Comparison of ENCODE assay signal across 1 cellular context in genomic region chr1:6245086-6245868, GRCh38.
TF ChIP-seq lines count a peak whose summit lies in the region.

No MANE protein-coding gene starts in this region.

TF ChIP-seq in HepG2, 621 proteins besides CTCF, POLR2A, EP300 and RAD21 (continues in another document):
- peak; percentile 99 for TF ChIP-seq AKNA (CRISPR knock-in tag; IDR thresholded peaks at IDR 0.05; ENCODE audit: borderline replicate concordance)
- TF ChIP-seq SATB2 (CRISPR knock-in tag; IDR thresholded peaks at IDR 0.05) = peak; percentile 99
- TF ChIP-seq ZNF691 (CRISPR knock-in tag; IDR thresholded peaks at IDR 0.05; ENCODE audit: borderline replicate concordance, low read depth) = peak; percentile 97
- no peak for TF ChIP-seq POLR2AphosphoS5 (IDR thresholded peaks at IDR 0.05; ENCODE audit: low read depth, low read length)
- peak; percentile 99 for TF ChIP-seq HOXA5 (CRISPR knock-in tag; IDR thresholded peaks at IDR 0.05)
- peak; percentile 87 for TF ChIP-seq ZMYM4 (CRISPR knock-in tag; IDR thresholded peaks at IDR 0.05)
- peak; percentile 87 for TF ChIP-seq RFXANK (CRISPR knock-in tag; IDR thresholded peaks at IDR 0.05)
- no peak for TF ChIP-seq ZNF569 (CRISPR knock-in tag; IDR thresholded peaks at IDR 0.05; ENCODE audit: borderline replicate concordance)
- TF ChIP-seq ZIK1 (CRISPR knock-in tag; IDR thresholded peaks at IDR 0.05; ENCODE audit: borderline replicate concordance, low read depth) = peak; percentile 99
- TF ChIP-seq GMEB1 (CRISPR knock-in tag; IDR thresholded peaks at IDR 0.05; ENCODE audit: borderline replicate concordance) = peak; percentile 51
- 0 out of 2 replicates have a peak, but pooled peaks have one; percentile 58 for TF ChIP-seq ZBTB46 (CRISPR knock-in tag; IDR thresholded peaks at IDR 0.05; ENCODE audit: borderline replicate concordance)
- peak; percentile 93 for TF ChIP-seq ZNF598 (CRISPR knock-in tag; IDR thresholded peaks at IDR 0.05; ENCODE audit: borderline replicate concordance)
- TF ChIP-seq TBL1XR1 (IDR thresholded peaks at IDR 0.05; ENCODE audit: borderline replicate concordance, low read length, partially characterized antibody) = no peak
- peak; percentile 85 for TF ChIP-seq PHF5A (CRISPR knock-in tag; IDR thresholded peaks at IDR 0.05; ENCODE audit: low read depth, unreplicated experiment)
- peak; percentile 99 for TF ChIP-seq ARNT2 (CRISPR knock-in tag; IDR thresholded peaks at IDR 0.05; ENCODE audit: low read depth)
- TF ChIP-seq ZSCAN25 (CRISPR knock-in tag; IDR thresholded peaks at IDR 0.05) = peak; percentile 97
- TF ChIP-seq ZBTB38 (CRISPR knock-in tag; IDR thresholded peaks at IDR 0.05) = peak; percentile 96
- TF ChIP-seq SNAPC4 (CRISPR knock-in tag; IDR thresholded peaks at IDR 0.05) = peak; percentile 72; the same call in 1 of the 2 replicates
- TF ChIP-seq GLI4 (CRISPR knock-in tag; IDR thresholded peaks at IDR 0.05; ENCODE audit: borderline replicate concordance) = peak; percentile 98
- TF ChIP-seq GLMP (CRISPR knock-in tag; IDR thresholded peaks at IDR 0.05; ENCODE audit: borderline replicate concordance) = peak; percentile 97
- peak; percentile 78; the same call in 1 of the 2 replicates for TF ChIP-seq SP4 (CRISPR knock-in tag; IDR thresholded peaks at IDR 0.05)
- peak; percentile 93; the same call in 1 of the 2 replicates for TF ChIP-seq PRMT3 (CRISPR knock-in tag; IDR thresholded peaks at IDR 0.05; ENCODE audit: borderline replicate concordance, low read depth)
- TF ChIP-seq ZNF281 (CRISPR knock-in tag; IDR thresholded peaks at IDR 0.05; ENCODE audit: borderline replicate concordance) = peak; percentile 84
- no peak for TF ChIP-seq CREB1 (IDR thresholded peaks at IDR 0.05)
- TF ChIP-seq CREB1 (CRISPR knock-in tag; IDR thresholded peaks at IDR 0.05) = no peak
- TF ChIP-seq NR1H2 (CRISPR knock-in tag; IDR thresholded peaks at IDR 0.05; ENCODE audit: borderline replicate concordance, low read depth) = peak; percentile 90
- no peak for TF ChIP-seq ZNF382 (CRISPR knock-in tag; IDR thresholded peaks at IDR 0.05; ENCODE audit: borderline replicate concordance)
- peak; percentile 88 for TF ChIP-seq ESRRA (CRISPR knock-in tag; IDR thresholded peaks at IDR 0.05; ENCODE audit: low read depth)
- TF ChIP-seq ZNF878 (CRISPR knock-in tag; IDR thresholded peaks at IDR 0.05) = peak; percentile 75; the same call in 1 of the 2 replicates
- TF ChIP-seq SRSF4 (IDR thresholded peaks at IDR 0.05; ENCODE audit: low read depth, low read length, poor library complexity, severe bottlenecking) = no peak
- peak; percentile 89 for TF ChIP-seq ZNF18 (CRISPR knock-in tag; IDR thresholded peaks at IDR 0.05; ENCODE audit: insufficient replicate concordance)
- TF ChIP-seq ATF3 (CRISPR knock-in tag; IDR thresholded peaks at IDR 0.05) = peak; percentile 94
- peak; percentile 95 for TF ChIP-seq MXD4 (CRISPR knock-in tag; IDR thresholded peaks at IDR 0.05)
- peak; percentile 95 for TF ChIP-seq XBP1 (CRISPR knock-in tag; IDR thresholded peaks at IDR 0.05)
- peak; percentile 43; the same call in 1 of the 2 replicates for TF ChIP-seq RFX3 (CRISPR knock-in tag; IDR thresholded peaks at IDR 0.05)
